Comparison of ENCODE assay signal across 1 cellular context in the genomic region with DNA sequence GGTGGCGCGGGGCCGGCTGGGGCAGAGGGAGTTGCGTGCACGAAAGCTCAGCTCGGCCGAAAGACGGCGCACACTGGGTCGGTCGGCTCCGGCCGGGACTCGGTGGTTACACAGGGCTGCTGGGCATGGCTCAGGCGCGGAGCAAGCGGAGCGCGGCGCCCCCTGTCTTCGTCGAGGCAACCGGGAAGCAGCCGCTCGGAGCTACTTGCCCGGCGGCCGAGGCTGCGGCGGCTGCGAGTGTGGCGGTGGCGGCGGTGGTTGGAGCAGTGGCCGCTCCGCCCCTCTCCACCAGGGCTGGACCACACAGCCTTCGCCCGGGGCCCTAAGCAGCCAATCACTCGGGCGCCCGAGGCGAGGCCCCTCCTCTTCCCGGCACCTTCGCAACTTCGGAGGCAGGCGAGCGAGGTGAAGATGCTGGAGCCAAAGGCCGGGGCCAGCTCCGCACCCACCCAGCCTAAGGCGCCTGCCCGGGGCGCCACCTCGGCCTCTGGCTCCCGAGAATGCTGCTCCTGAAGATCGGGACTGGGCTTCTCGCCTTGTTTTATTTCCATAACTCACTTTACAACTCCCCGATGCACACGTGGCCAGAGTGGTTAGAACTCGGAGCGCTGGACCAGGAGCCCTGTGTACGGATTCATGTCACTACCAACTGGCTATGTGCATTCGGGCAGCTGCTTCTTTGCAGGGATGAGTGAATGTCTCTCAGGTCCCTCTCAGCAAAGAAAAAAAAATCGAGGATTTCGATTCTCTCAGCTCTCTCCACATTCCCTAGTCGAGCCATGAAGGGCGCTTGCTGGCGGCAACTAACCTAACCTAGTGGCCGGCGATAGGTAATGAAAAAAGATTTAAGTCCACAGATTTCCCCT.
A peak's percentile ranks its signal among the peaks of the same experiment; 100 is the strongest.
TF ChIP-seq lines count a peak whose summit lies in the region.

A gene (minus strand): TSS at position 241 of the 866 bp plus-strand sequence. CDS start 241 bp downstream, outside the sequence.

TF ChIP-seq in HepG2, 621 proteins besides CTCF, POLR2A, EP300 and RAD21 (continued from another document and continues in another):
- TF ChIP-seq, protein P1, sequence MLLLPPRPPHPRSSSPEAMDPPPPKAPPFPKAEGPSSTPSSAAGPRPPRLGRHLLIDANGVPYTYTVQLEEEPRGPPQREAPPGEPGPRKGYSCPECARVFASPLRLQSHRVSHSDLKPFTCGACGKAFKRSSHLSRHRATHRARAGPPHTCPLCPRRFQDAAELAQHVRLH (CRISPR knock-in tag; IDR thresholded peaks at IDR 0.05; ENCODE audit: borderline replicate concordance, low read depth), result peak; percentile 71; the same call in 1 of the 2 replicates
- TF ChIP-seq TSC22D2 (CRISPR knock-in tag; IDR thresholded peaks at IDR 0.05; ENCODE audit: borderline replicate concordance), result no peak
- peak; percentile 61; the same call in 1 of the 2 replicates for TF ChIP-seq MED1 (CRISPR knock-in tag; IDR thresholded peaks at IDR 0.05)
- TF ChIP-seq NONO (IDR thresholded peaks at IDR 0.05), result no peak
- TF ChIP-seq NONO (CRISPR knock-in tag; conservative IDR thresholded peaks at IDR 0.05), result peak; percentile 78
- peak; percentile 50; the same call in 1 of the 2 replicates for TF ChIP-seq MED13 (CRISPR knock-in tag; IDR thresholded peaks at IDR 0.05)
- 0 out of 2 replicates have a peak, but pooled peaks have one; percentile 53 for TF ChIP-seq ZNF557 (CRISPR knock-in tag; IDR thresholded peaks at IDR 0.05)
- no peak for TF ChIP-seq MBNL3 (CRISPR knock-in tag; conservative IDR thresholded peaks at IDR 0.05)
- TF ChIP-seq, protein P2, sequence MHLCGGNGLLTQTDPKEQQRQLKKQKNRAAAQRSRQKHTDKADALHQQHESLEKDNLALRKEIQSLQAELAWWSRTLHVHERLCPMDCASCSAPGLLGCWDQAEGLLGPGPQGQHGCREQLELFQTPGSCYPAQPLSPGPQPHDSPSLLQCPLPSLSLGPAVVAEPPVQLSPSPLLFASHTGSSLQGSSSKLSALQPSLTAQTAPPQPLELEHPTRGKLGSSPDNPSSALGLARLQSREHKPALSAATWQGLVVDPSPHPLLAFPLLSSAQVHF (CRISPR knock-in tag; IDR thresholded peaks at IDR 0.05), result no peak
- TF ChIP-seq ESRRA (CRISPR knock-in tag; IDR thresholded peaks at IDR 0.05; ENCODE audit: low read depth), result peak; percentile 54; the same call in 1 of the 2 replicates
- TF ChIP-seq, protein P3, sequence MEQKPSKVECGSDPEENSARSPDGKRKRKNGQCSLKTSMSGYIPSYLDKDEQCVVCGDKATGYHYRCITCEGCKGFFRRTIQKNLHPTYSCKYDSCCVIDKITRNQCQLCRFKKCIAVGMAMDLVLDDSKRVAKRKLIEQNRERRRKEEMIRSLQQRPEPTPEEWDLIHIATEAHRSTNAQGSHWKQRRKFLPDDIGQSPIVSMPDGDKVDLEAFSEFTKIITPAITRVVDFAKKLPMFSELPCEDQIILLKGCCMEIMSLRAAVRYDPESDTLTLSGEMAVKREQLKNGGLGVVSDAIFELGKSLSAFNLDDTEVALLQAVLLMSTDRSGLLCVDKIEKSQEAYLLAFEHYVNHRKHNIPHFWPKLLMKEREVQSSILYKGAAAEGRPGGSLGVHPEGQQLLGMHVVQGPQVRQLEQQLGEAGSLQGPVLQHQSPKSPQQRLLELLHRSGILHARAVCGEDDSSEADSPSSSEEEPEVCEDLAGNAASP (CRISPR knock-in tag; IDR thresholded peaks at IDR 0.05; ENCODE audit: borderline replicate concordance), result 0 out of 2 replicates have a peak, but pooled peaks have one; percentile 42
- peak; percentile 70 for TF ChIP-seq ZNF749 (CRISPR knock-in tag; IDR thresholded peaks at IDR 0.05; ENCODE audit: borderline replicate concordance)
- TF ChIP-seq, protein P4, sequence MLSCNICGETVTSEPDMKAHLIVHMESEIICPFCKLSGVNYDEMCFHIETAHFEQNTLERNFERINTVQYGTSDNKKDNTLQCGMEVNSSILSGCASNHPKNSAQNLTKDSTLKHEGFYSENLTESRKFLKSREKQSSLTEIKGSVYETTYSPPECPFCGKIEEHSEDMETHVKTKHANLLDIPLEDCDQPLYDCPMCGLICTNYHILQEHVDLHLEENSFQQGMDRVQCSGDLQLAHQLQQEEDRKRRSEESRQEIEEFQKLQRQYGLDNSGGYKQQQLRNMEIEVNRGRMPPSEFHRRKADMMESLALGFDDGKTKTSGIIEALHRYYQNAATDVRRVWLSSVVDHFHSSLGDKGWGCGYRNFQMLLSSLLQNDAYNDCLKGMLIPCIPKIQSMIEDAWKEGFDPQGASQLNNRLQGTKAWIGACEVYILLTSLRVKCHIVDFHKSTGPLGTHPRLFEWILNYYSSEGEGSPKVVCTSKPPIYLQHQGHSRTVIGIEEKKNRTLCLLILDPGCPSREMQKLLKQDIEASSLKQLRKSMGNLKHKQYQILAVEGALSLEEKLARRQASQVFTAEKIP (CRISPR knock-in tag; IDR thresholded peaks at IDR 0.05; ENCODE audit: borderline replicate concordance), result no peak
- TF ChIP-seq SALL2 (CRISPR knock-in tag; IDR thresholded peaks at IDR 0.05), result peak; percentile 80; the same call in 1 of the 2 replicates
- no peak for TF ChIP-seq SMARCE1 (IDR thresholded peaks at IDR 0.05; ENCODE audit: borderline replicate concordance)
- TF ChIP-seq SP1 (IDR thresholded peaks at IDR 0.05), result no peak
- peak; percentile 58 for TF ChIP-seq SP1 (CRISPR knock-in tag; IDR thresholded peaks at IDR 0.05)
- TF ChIP-seq ZNF235 (CRISPR knock-in tag; IDR thresholded peaks at IDR 0.05; ENCODE audit: borderline replicate concordance), result peak; percentile 69; the same call in 1 of the 2 replicates
- TF ChIP-seq, protein P5, sequence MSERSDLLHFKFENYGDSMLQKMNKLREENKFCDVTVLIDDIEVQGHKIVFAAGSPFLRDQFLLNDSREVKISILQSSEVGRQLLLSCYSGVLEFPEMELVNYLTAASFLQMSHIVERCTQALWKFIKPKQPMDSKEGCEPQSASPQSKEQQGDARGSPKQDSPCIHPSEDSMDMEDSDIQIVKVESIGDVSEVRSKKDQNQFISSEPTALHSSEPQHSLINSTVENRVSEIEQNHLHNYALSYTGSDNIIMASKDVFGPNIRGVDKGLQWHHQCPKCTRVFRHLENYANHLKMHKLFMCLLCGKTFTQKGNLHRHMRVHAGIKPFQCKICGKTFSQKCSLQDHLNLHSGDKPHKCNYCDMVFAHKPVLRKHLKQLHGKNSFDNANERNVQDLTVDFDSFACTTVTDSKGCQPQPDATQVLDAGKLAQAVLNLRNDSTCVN (CRISPR knock-in tag; IDR thresholded peaks at IDR 0.05; ENCODE audit: borderline replicate concordance), result 0 out of 2 replicates have a peak, but pooled peaks have one; percentile 17
- TF ChIP-seq, protein P6, sequence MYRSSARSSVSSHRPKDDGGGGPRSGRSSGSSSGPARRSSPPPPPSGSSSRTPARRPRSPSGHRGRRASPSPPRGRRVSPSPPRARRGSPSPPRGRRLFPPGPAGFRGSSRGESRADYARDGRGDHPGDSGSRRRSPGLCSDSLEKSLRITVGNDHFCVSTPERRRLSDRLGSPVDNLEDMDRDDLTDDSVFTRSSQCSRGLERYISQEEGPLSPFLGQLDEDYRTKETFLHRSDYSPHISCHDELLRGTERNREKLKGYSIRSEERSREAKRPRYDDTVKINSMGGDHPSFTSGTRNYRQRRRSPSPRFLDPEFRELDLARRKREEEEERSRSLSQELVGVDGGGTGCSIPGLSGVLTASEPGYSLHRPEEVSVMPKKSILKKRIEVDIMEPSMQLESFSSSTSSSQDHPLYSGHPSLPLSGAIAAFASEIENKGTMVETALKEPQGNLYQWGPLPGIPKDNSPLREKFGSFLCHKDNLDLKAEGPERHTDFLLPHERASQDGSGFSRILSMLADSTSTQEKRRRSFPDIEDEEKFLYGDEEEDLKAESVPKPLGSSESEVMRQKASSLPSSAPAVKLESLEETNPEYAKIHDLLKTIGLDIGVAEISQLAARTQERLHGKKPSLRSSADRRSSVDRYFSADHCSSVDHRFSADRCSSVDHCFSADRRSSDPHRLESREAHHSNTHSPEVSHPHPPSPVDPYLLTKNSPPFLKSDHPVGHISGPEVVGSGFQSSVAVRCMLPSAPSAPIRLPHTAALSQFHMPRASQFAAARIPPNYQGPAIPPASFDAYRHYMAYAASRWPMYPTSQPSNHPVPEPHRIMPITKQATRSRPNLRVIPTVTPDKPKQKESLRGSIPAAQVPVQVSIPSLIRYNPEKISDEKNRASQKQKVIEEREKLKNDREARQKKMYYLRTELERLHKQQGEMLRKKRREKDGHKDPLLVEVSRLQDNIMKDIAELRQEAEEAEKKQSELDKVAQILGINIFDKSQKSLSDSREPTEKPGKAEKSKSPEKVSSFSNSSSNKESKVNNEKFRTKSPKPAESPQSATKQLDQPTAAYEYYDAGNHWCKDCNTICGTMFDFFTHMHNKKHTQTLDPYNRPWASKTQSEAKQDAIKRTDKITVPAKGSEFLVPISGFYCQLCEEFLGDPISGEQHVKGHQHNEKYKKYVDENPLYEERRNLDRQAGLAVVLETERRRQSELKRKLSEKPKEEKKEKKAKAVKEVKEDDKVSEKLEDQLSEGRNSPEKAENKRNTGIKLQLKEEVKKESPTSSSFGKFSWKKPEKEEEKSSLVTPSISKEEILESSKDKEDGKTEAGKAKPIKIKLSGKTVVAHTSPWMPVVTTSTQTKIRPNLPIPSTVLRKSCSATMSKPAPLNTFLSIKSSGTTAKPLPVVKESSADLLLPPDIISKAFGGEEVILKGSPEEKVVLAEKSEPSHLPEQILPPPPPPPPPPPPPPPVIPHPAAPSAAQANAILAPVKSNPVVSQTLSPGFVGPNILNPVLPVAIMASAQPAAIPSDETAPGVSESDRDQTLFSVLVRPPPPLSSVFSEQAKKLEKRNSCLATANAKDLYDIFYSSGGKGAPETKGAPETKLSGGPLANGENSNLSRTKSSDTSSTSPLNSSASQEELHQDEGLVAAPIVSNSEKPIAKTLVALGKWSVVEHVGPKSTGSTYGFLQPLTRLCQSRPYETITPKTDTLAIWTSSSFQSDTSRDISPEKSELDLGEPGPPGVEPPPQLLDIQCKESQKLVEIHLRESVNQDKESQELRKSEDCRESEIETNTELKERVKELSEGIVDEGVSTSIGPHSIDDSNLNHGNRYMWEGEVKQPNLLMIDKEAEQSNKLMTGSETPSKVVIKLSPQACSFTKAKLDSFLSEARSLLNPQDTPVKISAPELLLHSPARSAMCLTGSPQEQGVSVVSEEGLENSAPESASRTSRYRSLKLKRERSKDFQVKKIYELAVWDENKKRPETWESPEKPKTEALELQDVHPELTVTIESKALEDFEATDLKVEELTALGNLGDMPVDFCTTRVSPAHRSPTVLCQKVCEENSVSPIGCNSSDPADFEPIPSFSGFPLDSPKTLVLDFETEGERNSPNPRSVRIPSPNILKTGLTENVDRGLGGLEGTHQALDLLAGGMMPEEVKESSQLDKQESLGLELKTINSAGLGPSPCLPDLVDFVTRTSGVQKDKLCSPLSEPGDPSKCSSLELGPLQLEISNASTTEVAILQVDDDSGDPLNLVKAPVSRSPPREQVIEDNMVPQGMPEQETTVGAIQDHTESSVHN (CRISPR knock-in tag; IDR thresholded peaks at IDR 0.05), result no peak; the same call in 1 of the 2 replicates
- TF ChIP-seq, protein P7, sequence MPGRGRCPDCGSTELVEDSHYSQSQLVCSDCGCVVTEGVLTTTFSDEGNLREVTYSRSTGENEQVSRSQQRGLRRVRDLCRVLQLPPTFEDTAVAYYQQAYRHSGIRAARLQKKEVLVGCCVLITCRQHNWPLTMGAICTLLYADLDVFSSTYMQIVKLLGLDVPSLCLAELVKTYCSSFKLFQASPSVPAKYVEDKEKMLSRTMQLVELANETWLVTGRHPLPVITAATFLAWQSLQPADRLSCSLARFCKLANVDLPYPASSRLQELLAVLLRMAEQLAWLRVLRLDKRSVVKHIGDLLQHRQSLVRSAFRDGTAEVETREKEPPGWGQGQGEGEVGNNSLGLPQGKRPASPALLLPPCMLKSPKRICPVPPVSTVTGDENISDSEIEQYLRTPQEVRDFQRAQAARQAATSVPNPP (CRISPR knock-in tag; IDR thresholded peaks at IDR 0.05), result 0 out of 2 replicates have a peak, but pooled peaks have one; percentile 66
- TF ChIP-seq, protein P8, sequence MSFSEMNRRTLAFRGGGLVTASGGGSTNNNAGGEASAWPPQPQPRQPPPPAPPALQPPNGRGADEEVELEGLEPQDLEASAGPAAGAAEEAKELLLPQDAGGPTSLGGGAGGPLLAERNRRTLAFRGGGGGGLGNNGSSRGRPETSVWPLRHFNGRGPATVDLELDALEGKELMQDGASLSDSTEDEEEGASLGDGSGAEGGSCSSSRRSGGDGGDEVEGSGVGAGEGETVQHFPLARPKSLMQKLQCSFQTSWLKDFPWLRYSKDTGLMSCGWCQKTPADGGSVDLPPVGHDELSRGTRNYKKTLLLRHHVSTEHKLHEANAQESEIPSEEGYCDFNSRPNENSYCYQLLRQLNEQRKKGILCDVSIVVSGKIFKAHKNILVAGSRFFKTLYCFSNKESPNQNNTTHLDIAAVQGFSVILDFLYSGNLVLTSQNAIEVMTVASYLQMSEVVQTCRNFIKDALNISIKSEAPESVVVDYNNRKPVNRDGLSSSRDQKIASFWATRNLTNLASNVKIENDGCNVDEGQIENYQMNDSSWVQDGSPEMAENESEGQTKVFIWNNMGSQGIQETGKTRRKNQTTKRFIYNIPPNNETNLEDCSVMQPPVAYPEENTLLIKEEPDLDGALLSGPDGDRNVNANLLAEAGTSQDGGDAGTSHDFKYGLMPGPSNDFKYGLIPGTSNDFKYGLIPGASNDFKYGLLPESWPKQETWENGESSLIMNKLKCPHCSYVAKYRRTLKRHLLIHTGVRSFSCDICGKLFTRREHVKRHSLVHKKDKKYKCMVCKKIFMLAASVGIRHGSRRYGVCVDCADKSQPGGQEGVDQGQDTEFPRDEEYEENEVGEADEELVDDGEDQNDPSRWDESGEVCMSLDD (CRISPR knock-in tag; IDR thresholded peaks at IDR 0.05; ENCODE audit: borderline replicate concordance), result no peak
